Comparison of ENCODE assay signal across 8 cellular contexts in genomic region chr12:56334490-56334793, GRCh38. TPM values are rescaled to one million over a fixed set of nuclear protein-coding genes. Genes with fewer than 3 reads are reported as not detected.
DNase-seq lines count a peak whose midpoint lies in the region; ATAC-seq and TF ChIP-seq lines count a peak whose summit lies in the region.

No MANE protein-coding gene starts in this region.

- CTCF ChIA-PET in Calu3 (lab: Charles Lee), result interaction anchor here (1.5 kb wide), 1 partner anchor 115 kb away, joined by 5 read pairs; the partner anchor contains the start of gene TIMELESS

- no peaks in the 10 kb centered on the region for H3K36me3 ChIP-seq in Peyer's patch
- no peaks in the 10 kb centered on the region for H3K36me3 ChIP-seq in esophagus squamous epithelium
- no peaks in the 10 kb centered on the region for H3K36me3 ChIP-seq in trophoblast cell (ENCODE audit: control insufficient read depth in 1 of 2, insufficient read depth in 2 of 2, low read length in 2 of 2)

- H4K12ac ChIP-seq in trophoblast cell (ENCODE audit: low read depth, low read length), result peak overlapping the region; percentile 40

- no peak overlapping the region for H3K23ac ChIP-seq in trophoblast cell (ENCODE audit: low read length)

- H3K18ac ChIP-seq in trophoblast cell (ENCODE audit: low read length), result no peak overlapping the region

- no peak for TF ChIP-seq CTCF in Calu3 (IDR thresholded peaks at IDR 0.05; ENCODE audit: unreplicated experiment)
- TF ChIP-seq CTCF in Peyer's patch (IDR thresholded peaks at IDR 0.05), result no peak
- TF ChIP-seq CTCF in esophagus squamous epithelium (IDR thresholded peaks at IDR 0.05), result no peak

- H2BK5ac ChIP-seq in trophoblast cell (ENCODE audit: low read depth, low read length, poor library complexity), result no peak overlapping the region

- H3K9me3 Mint-ChIP-seq in Calu3 (ENCODE audit: low read depth, unreplicated experiment), result no peaks in the 10 kb centered on the region

- peak overlapping the region; percentile 35 for H4K8ac ChIP-seq in trophoblast cell (ENCODE audit: low read depth, low read length)

- H3K9ac ChIP-seq in trophoblast cell (ENCODE audit: low read length), result peak overlapping the region; percentile 90

- H3K79me2 ChIP-seq in trophoblast cell (ENCODE audit: control insufficient read depth, insufficient read depth, low read length, poor library complexity), result peaks cover 2% of the 10 kb centered on the region

- peak overlapping the region; percentile 7 for H4K91ac ChIP-seq in trophoblast cell (ENCODE audit: low read depth, low read length)

- peaks cover 32% of the 10 kb centered on the region for H3K4me1 Mint-ChIP-seq in Calu3 (ENCODE audit: low read depth, unreplicated experiment)

- peaks cover 0 to 7% (median 0%) of the 10 kb centered on the region in 4 donors for H3K4me1 ChIP-seq in Peyer's patch
- H3K4me1 ChIP-seq in esophagus squamous epithelium, result peaks cover 7 to 31% (median 18%) of the 10 kb centered on the region in 3 donors
- peaks cover 8 to 9% of the 10 kb centered on the region in 2 experiments for H3K4me1 ChIP-seq in trophoblast cell (ENCODE audit: control insufficient read depth in 1 of 2, insufficient read depth in 2 of 2, low read length in 2 of 2)

- WGBS in esophagus squamous epithelium, 2 donors, result 8% methylated on average over 6 of the region's 6 CpGs
- no CpG with 5 or more reads among the region's 6 CpGs for WGBS in trophoblast cell (ENCODE audit: extremely low coverage, insufficient coverage, insufficient read length)

- no peaks in the 10 kb centered on the region for H3K9me3 ChIP-seq in Peyer's patch
- no peaks in the 10 kb centered on the region for H3K9me3 ChIP-seq in esophagus squamous epithelium
- no peaks in the 10 kb centered on the region for H3K9me3 ChIP-seq in trophoblast cell (ENCODE audit: insufficient read depth, low read depth, low read length)

- no peaks in the 10 kb centered on the region for H3K27me3 Mint-ChIP-seq in Calu3 (ENCODE audit: unreplicated experiment)

- no peak overlapping the region for H2BK12ac ChIP-seq in trophoblast cell (ENCODE audit: low read length)

- peak overlapping the region; percentile 12 for H3K14ac ChIP-seq in trophoblast cell (ENCODE audit: low read length)

- H3K4me2 ChIP-seq in trophoblast cell (ENCODE audit: low read length), result peak overlapping the region; percentile 82

- TSS peak; percentile 99 for BruUV-seq in Calu3 (replicated peaks; lab: Mats Ljungman, UMichigan)

- TF ChIP-seq POLR2A in Peyer's patch (IDR thresholded peaks at IDR 0.05) (no peak), esophagus squamous epithelium (IDR thresholded peaks at IDR 0.05) (no peak)

- DNase-seq in Calu3, result no peak
- DNase-seq in Peyer's patch, result no peak
- DNase-seq in esophagus squamous epithelium (lab: John Stamatoyannopoulos, UW), result no peak
- no peak for DNase-seq in trophoblast cell
- no peak for DNase-seq in GDM1 (lab: John Stamatoyannopoulos, UW)
- no peak for DNase-seq in midbrain (lab: John Stamatoyannopoulos, UW)

- intact Hi-C loops in Calu3 (cut with micrococcal nuclease; ENCODE audit: unreplicated experiment), result loop anchor here (1.0 kb wide), 1 partner anchor 34 kb away; the partner anchor contains the start of gene CS
- intact Hi-C loops in esophagus squamous epithelium (cut with DNase I), result no loop called here

- peak overlapping the region; percentile 53 to 72 (median 66) for H3K4me3 ChIP-seq in Peyer's patch
- peak overlapping the region; percentile 41 to 82 (median 66) for H3K4me3 ChIP-seq in esophagus squamous epithelium
- peak overlapping the region; percentile 67 for H3K4me3 ChIP-seq in trophoblast cell (ENCODE audit: low read depth, low read length)

- ATAC-seq in GM21390 (IDR thresholded peaks at IDR 0.05; ENCODE audit: unreplicated experiment) (no peak), HG02970 (IDR thresholded peaks at IDR 0.05; ENCODE audit: low FRiP score, unreplicated experiment) (no peak)

- peak overlapping the region; percentile 99 for H3K27ac Mint-ChIP-seq in Calu3 (ENCODE audit: unreplicated experiment)

- no peak overlapping the region for H2AK5ac ChIP-seq in trophoblast cell (ENCODE audit: low read length)

- peak overlapping the region; percentile 79 for H3K4me3 Mint-ChIP-seq in Calu3 (ENCODE audit: low read depth, unreplicated experiment)

- H2BK120ac ChIP-seq in trophoblast cell (ENCODE audit: insufficient read depth, low read length, poor library complexity), result peak overlapping the region; percentile 29

- H3K4ac ChIP-seq in trophoblast cell (ENCODE audit: low read depth, low read length), result no peak overlapping the region

- H3K79me1 ChIP-seq in trophoblast cell (ENCODE audit: low read length), result peaks cover 8% of the 10 kb centered on the region

- no peaks in the 10 kb centered on the region for H3K27me3 ChIP-seq in Peyer's patch
- no peaks in the 10 kb centered on the region for H3K27me3 ChIP-seq in esophagus squamous epithelium
- no peaks in the 10 kb centered on the region for H3K27me3 ChIP-seq in trophoblast cell (ENCODE audit: insufficient read depth, low read length)

- H2AFZ ChIP-seq in trophoblast cell (ENCODE audit: insufficient read depth, low read length, poor library complexity), result no peak overlapping the region

- H3K27ac ChIP-seq in Peyer's patch (peak overlapping the region; percentile 91 to 95 (median 94)), esophagus squamous epithelium (peak overlapping the region; percentile 88 to 96 (median 96)), trophoblast cell (ENCODE audit: low read depth, low read length) (peak overlapping the region; percentile 78)

- H3K36me3 Mint-ChIP-seq in Calu3 (ENCODE audit: insufficient read depth, unreplicated experiment), result peaks cover 26% of the 10 kb centered on the region

RNA-seq across cellular contexts. Expression of gene PAN2, which starts 0.6 kb away (rescaled TPM):
- 53.5 and 72.5 TPM in 2 replicates for total RNA-seq in Calu3 (2022)
- total RNA-seq in Peyer's patch, result 100 to 1,000 TPM in 2 of 4 donors, 10 to 100 TPM in 2; 82.5 to 114 (median 95.4) TPM
- total RNA-seq in esophagus squamous epithelium, result 10 to 100 TPM; 10.2 to 35.9 (median 14.9) TPM
- 15.4 and 16.2 TPM in 2 replicates for polyA plus RNA-seq in trophoblast cell (2013)

RNA-seq across cellular contexts. Expression of gene IL23A, which starts 4.2 kb away (rescaled TPM):
- 1.8 and 2.9 TPM in 2 replicates for total RNA-seq in Calu3 (2022)
- total RNA-seq in Peyer's patch, result 1 to 10 TPM in 2 of 4 donors, not detected in 2; 3.1 to 5.8 TPM
- 10 to 100 TPM in 1 of 4 donors, 1 to 10 TPM in 2, not detected in 1; 2.6 to 28.6 (median 2.8) TPM for total RNA-seq in esophagus squamous epithelium
- polyA plus RNA-seq in trophoblast cell (2013), result 0.40 and 0.48 TPM in 2 replicates

RNA-seq across cellular contexts. Expression of gene CNPY2, which starts 18.7 kb away (rescaled TPM):
- total RNA-seq in Calu3 (2022) (228 and 236 TPM in 2 replicates), Peyer's patch (100 to 1,000 TPM in 2 of 4 donors, 10 to 100 TPM in 2; 72.5 to 131 (median 91.0) TPM), esophagus squamous epithelium (10 to 100 TPM; 37.2 to 66.6 (median 55.3) TPM)
- polyA plus RNA-seq in trophoblast cell (2013), result 217 TPM in 2 replicates

RNA-seq across cellular contexts. Expression of gene STAT2, which starts 25.5 kb away (rescaled TPM):
- 127 and 214 TPM in 2 replicates for total RNA-seq in Calu3 (2022)
- 100 to 1,000 TPM; 100 to 355 (median 164) TPM for total RNA-seq in Peyer's patch
- 10 to 100 TPM; 54.3 to 83.7 (median 62.4) TPM for total RNA-seq in esophagus squamous epithelium
- 51.2 and 51.9 TPM in 2 replicates for polyA plus RNA-seq in trophoblast cell (2013)

RNA-seq across cellular contexts. Expression of gene APOF, which starts 28.2 kb away (rescaled TPM):
- total RNA-seq in Calu3 (2022), result not detected in 2 replicates
- total RNA-seq in Peyer's patch, result not detected
- not detected for total RNA-seq in esophagus squamous epithelium
- not detected in 2 replicates for polyA plus RNA-seq in trophoblast cell (2013)
